In the genomic region with DNA sequence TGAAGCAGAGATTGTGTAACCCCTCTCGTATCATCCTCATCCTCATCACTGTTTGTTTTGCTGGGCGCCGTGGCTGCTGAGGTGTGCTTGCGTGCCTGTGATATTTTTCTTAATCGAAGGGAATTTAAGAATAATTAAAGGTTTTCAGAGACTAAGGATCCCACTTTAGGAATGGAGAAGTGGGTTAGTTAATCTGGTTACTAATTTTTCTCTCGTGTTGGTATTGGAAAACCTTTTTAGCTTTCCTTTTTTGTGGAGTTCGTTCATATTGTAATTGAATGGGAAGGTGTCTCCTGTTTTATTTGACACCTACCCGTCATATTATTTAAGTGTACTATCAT, we compare ENCODE assay signal across 1 cellular context.
TF ChIP-seq lines count a peak whose summit lies in the region.

No MANE protein-coding gene starts in this region.

TF ChIP-seq in K562, 482 proteins besides CTCF, POLR2A, EP300 and RAD21 (continued from another document):
- TF ChIP-seq, protein P1, sequence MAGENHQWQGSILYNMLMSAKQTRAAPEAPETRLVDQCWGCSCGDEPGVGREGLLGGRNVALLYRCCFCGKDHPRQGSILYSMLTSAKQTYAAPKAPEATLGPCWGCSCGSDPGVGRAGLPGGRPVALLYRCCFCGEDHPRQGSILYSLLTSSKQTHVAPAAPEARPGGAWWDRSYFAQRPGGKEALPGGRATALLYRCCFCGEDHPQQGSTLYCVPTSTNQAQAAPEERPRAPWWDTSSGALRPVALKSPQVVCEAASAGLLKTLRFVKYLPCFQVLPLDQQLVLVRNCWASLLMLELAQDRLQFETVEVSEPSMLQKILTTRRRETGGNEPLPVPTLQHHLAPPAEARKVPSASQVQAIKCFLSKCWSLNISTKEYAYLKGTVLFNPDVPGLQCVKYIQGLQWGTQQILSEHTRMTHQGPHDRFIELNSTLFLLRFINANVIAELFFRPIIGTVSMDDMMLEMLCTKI (IDR thresholded peaks at IDR 0.05; ENCODE audit: partially characterized antibody): no peak
- TF ChIP-seq, protein P2, sequence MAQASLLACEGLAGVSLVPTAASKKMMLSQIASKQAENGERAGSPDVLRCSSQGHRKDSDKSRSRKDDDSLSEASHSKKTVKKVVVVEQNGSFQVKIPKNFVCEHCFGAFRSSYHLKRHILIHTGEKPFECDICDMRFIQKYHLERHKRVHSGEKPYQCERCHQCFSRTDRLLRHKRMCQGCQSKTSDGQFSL (CRISPR knock-in tag; IDR thresholded peaks at IDR 0.05): no peak
- TF ChIP-seq, protein P2 (tag; IDR thresholded peaks at IDR 0.05): no peak
- TF ChIP-seq, protein P3, sequence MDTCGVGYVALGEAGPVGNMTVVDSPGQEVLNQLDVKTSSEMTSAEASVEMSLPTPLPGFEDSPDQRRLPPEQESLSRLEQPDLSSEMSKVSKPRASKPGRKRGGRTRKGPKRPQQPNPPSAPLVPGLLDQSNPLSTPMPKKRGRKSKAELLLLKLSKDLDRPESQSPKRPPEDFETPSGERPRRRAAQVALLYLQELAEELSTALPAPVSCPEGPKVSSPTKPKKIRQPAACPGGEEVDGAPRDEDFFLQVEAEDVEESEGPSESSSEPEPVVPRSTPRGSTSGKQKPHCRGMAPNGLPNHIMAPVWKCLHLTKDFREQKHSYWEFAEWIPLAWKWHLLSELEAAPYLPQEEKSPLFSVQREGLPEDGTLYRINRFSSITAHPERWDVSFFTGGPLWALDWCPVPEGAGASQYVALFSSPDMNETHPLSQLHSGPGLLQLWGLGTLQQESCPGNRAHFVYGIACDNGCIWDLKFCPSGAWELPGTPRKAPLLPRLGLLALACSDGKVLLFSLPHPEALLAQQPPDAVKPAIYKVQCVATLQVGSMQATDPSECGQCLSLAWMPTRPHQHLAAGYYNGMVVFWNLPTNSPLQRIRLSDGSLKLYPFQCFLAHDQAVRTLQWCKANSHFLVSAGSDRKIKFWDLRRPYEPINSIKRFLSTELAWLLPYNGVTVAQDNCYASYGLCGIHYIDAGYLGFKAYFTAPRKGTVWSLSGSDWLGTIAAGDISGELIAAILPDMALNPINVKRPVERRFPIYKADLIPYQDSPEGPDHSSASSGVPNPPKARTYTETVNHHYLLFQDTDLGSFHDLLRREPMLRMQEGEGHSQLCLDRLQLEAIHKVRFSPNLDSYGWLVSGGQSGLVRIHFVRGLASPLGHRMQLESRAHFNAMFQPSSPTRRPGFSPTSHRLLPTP (IDR thresholded peaks at IDR 0.05; ENCODE audit: borderline replicate concordance, extremely low read depth, insufficient read length): no peak
- TF ChIP-seq BRD4 (IDR thresholded peaks at IDR 0.05) (peak; percentile 62; the same call in 1 of the 2 replicates), TBP (optimal IDR thresholded peaks at IDR 0.05; ENCODE audit: low read depth, low read length) (peak; percentile 26), NFYB (IDR thresholded peaks at IDR 0.05; ENCODE audit: extremely low read depth, insufficient read length) (no peak), NCOA2 (IDR thresholded peaks at IDR 0.05; ENCODE audit: partially characterized antibody in 2 of 2) (no peak), CTBP1 (IDR thresholded peaks at IDR 0.05; ENCODE audit: borderline replicate concordance) (peak; percentile 51; the same call in 1 of the 2 replicates), NBN (IDR thresholded peaks at IDR 0.05; ENCODE audit: low read depth) (0 out of 2 replicates have a peak, but pooled peaks have one; percentile 3), CBFA2T2 (conservative IDR thresholded peaks at IDR 0.05) (no peak), ELF4 (CRISPR knock-in tag; IDR thresholded peaks at IDR 0.05) (no peak), GTF2A2 (tag; IDR thresholded peaks at IDR 0.05) (no peak), DPF2 (IDR thresholded peaks at IDR 0.05) (0 out of 2 replicates have a peak, but pooled peaks have one; percentile 10), STAT5A (IDR thresholded peaks at IDR 0.05; ENCODE audit: borderline replicate concordance, low read length) (no peak), ARID1B (IDR thresholded peaks at IDR 0.05) (no peak; the same call in 1 of the 2 replicates), HMGN3 (IDR thresholded peaks at IDR 0.05; ENCODE audit: borderline replicate concordance, extremely low read depth, insufficient read length, low read depth, low read length) (no peak), CEBPB (tag; IDR thresholded peaks at IDR 0.05) (peak; percentile 62; the same call in 1 of the 2 replicates), XRCC3 (IDR thresholded peaks at IDR 0.05) (no peak), LEF1 (IDR thresholded peaks at IDR 0.05) (0 out of 2 replicates have a peak, but pooled peaks have one; percentile 6), ZNF668 (CRISPR knock-in tag; IDR thresholded peaks at IDR 0.05) (no peak), CEBPG (CRISPR knock-in tag; IDR thresholded peaks at IDR 0.05) (peak; percentile 87), CEBPG (tag; conservative IDR thresholded peaks at IDR 0.05 in 1 of 2, IDR thresholded peaks at IDR 0.05 in 1 of 2) (peak; percentile 80 to 95; a peak in 3 of 4 replicates), ZC3H4 (CRISPR knock-in tag; IDR thresholded peaks at IDR 0.05; ENCODE audit: borderline replicate concordance) (no peak), RCOR1 (IDR thresholded peaks at IDR 0.05; ENCODE audit: borderline replicate concordance in 1 of 2, low read depth in 2 of 2, low read length in 2 of 2) (peak in 1 of 2 experiments; percentile 85; a peak in 2 of 4 replicates)
- TF ChIP-seq, protein P4, sequence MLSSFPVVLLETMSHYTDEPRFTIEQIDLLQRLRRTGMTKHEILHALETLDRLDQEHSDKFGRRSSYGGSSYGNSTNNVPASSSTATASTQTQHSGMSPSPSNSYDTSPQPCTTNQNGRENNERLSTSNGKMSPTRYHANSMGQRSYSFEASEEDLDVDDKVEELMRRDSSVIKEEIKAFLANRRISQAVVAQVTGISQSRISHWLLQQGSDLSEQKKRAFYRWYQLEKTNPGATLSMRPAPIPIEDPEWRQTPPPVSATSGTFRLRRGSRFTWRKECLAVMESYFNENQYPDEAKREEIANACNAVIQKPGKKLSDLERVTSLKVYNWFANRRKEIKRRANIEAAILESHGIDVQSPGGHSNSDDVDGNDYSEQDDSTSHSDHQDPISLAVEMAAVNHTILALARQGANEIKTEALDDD (IDR thresholded peaks at IDR 0.05): peak; percentile 86
- TF ChIP-seq, protein P5, sequence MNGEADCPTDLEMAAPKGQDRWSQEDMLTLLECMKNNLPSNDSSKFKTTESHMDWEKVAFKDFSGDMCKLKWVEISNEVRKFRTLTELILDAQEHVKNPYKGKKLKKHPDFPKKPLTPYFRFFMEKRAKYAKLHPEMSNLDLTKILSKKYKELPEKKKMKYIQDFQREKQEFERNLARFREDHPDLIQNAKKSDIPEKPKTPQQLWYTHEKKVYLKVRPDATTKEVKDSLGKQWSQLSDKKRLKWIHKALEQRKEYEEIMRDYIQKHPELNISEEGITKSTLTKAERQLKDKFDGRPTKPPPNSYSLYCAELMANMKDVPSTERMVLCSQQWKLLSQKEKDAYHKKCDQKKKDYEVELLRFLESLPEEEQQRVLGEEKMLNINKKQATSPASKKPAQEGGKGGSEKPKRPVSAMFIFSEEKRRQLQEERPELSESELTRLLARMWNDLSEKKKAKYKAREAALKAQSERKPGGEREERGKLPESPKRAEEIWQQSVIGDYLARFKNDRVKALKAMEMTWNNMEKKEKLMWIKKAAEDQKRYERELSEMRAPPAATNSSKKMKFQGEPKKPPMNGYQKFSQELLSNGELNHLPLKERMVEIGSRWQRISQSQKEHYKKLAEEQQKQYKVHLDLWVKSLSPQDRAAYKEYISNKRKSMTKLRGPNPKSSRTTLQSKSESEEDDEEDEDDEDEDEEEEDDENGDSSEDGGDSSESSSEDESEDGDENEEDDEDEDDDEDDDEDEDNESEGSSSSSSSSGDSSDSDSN (IDR thresholded peaks at IDR 0.05; ENCODE audit: borderline replicate concordance in 1 of 2, low read depth in 2 of 2, low read length in 2 of 2): 0 out of 4 replicates have a peak, but pooled peaks have one; percentile 50 to 65
- TF ChIP-seq, protein P6, sequence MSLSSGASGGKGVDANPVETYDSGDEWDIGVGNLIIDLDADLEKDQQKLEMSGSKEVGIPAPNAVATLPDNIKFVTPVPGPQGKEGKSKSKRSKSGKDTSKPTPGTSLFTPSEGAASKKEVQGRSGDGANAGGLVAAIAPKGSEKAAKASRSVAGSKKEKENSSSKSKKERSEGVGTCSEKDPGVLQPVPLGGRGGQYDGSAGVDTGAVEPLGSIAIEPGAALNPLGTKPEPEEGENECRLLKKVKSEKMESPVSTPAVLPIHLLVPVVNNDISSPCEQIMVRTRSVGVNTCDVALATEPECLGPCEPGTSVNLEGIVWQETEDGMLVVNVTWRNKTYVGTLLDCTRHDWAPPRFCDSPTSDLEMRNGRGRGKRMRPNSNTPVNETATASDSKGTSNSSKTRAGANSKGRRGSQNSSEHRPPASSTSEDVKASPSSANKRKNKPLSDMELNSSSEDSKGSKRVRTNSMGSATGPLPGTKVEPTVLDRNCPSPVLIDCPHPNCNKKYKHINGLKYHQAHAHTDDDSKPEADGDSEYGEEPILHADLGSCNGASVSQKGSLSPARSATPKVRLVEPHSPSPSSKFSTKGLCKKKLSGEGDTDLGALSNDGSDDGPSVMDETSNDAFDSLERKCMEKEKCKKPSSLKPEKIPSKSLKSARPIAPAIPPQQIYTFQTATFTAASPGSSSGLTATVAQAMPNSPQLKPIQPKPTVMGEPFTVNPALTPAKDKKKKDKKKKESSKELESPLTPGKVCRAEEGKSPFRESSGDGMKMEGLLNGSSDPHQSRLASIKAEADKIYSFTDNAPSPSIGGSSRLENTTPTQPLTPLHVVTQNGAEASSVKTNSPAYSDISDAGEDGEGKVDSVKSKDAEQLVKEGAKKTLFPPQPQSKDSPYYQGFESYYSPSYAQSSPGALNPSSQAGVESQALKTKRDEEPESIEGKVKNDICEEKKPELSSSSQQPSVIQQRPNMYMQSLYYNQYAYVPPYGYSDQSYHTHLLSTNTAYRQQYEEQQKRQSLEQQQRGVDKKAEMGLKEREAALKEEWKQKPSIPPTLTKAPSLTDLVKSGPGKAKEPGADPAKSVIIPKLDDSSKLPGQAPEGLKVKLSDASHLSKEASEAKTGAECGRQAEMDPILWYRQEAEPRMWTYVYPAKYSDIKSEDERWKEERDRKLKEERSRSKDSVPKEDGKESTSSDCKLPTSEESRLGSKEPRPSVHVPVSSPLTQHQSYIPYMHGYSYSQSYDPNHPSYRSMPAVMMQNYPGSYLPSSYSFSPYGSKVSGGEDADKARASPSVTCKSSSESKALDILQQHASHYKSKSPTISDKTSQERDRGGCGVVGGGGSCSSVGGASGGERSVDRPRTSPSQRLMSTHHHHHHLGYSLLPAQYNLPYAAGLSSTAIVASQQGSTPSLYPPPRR (CRISPR knock-in tag; IDR thresholded peaks at IDR 0.05; ENCODE audit: borderline replicate concordance): no peak
- TF ChIP-seq, protein P7, sequence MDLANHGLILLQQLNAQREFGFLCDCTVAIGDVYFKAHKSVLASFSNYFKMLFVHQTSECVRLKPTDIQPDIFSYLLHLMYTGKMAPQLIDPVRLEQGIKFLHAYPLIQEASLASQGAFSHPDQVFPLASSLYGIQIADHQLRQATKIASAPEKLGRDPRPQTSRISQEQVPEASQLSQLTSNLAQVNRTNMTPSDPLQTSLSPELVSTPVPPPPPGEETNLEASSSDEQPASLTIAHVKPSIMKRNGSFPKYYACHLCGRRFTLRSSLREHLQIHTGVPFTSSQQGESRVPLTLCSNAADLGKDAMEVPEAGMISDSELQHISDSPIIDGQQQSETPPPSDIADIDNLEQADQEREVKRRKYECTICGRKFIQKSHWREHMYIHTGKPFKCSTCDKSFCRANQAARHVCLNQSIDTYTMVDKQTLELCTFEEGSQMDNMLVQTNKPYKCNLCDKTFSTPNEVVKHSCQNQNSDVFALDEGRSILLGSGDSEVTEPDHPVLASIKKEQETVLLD (IDR thresholded peaks at IDR 0.05): 0 out of 2 replicates have a peak, but pooled peaks have one; percentile 44
- TF ChIP-seq, protein P8, sequence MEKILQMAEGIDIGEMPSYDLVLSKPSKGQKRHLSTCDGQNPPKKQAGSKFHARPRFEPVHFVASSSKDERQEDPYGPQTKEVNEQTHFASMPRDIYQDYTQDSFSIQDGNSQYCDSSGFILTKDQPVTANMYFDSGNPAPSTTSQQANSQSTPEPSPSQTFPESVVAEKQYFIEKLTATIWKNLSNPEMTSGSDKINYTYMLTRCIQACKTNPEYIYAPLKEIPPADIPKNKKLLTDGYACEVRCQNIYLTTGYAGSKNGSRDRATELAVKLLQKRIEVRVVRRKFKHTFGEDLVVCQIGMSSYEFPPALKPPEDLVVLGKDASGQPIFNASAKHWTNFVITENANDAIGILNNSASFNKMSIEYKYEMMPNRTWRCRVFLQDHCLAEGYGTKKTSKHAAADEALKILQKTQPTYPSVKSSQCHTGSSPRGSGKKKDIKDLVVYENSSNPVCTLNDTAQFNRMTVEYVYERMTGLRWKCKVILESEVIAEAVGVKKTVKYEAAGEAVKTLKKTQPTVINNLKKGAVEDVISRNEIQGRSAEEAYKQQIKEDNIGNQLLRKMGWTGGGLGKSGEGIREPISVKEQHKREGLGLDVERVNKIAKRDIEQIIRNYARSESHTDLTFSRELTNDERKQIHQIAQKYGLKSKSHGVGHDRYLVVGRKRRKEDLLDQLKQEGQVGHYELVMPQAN (IDR thresholded peaks at IDR 0.05; ENCODE audit: borderline replicate concordance): 0 out of 2 replicates have a peak, but pooled peaks have one; percentile 5
- TF ChIP-seq, protein P9, sequence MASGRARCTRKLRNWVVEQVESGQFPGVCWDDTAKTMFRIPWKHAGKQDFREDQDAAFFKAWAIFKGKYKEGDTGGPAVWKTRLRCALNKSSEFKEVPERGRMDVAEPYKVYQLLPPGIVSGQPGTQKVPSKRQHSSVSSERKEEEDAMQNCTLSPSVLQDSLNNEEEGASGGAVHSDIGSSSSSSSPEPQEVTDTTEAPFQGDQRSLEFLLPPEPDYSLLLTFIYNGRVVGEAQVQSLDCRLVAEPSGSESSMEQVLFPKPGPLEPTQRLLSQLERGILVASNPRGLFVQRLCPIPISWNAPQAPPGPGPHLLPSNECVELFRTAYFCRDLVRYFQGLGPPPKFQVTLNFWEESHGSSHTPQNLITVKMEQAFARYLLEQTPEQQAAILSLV (tag; IDR thresholded peaks at IDR 0.05): 0 out of 2 replicates have a peak, but pooled peaks have one; percentile 32
- TF ChIP-seq, protein P10, sequence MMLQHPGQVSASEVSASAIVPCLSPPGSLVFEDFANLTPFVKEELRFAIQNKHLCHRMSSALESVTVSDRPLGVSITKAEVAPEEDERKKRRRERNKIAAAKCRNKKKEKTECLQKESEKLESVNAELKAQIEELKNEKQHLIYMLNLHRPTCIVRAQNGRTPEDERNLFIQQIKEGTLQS (IDR thresholded peaks at IDR 0.05): peak; percentile 48; the same call in 1 of the 2 replicates
- TF ChIP-seq, protein P10 (CRISPR knock-in tag; conservative IDR thresholded peaks at IDR 0.05): no peak
